8 cellular contexts compared by ENCODE assay signal in the genomic region with DNA sequence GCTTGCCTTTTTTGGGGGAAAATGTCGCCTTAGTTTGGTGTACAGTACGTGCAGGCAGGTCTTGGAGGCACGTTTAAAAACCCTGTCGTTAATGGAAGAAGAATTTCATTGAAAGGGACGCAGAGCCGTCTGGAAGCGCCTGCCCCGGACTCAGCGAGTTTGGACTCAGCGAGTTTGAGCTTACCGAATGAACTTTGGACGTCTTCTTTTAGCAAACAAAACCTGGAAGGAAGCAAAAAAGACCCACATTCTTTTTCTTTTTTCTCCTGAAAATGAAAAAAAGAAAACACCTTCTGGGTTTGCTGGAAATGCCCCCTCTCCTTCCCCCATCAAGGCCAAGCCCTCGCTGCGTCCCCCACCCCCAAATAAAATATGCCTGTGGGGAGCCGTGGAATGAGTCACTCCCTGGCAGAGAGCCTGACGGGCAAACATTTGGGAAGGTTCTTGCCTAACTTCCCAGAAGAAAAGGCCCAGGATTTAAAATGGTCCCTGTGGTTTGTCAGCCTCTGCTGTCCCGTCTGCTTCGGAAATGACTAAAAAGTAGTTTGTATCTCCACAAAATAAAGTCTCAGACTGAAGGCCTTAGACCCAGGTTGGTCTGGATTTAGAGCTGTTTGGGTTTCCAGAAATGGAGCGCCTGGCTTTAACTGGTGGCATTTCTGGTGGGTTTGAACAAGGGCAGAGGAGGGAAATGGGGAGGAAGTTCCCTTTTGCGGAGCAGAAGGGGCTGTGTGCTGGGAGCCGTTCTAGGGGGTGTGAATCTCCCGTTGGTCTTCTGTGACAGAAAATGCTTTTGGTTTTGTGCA. TPM values are rescaled to one million over a fixed set of nuclear protein-coding genes. Genes with fewer than 3 reads are reported as not detected.
DNase-seq lines count a peak whose midpoint lies in the region; ATAC-seq and TF ChIP-seq lines count a peak whose summit lies in the region.

No MANE protein-coding gene starts in this region.

- no peak for TF ChIP-seq CTCF in fibroblast of mammary gland (conservative IDR thresholded peaks at IDR 0.05; ENCODE audit: control insufficient read depth, insufficient read depth, low read depth, low read length)
- no peak for TF ChIP-seq CTCF in neural crest cell (conservative IDR thresholded peaks at IDR 0.05)

- peak overlapping the region; percentile 96 for H3K27ac Mint-ChIP-seq in neural crest cell (ENCODE audit: unreplicated experiment)

- H3K4me3 Mint-ChIP-seq in neural crest cell = peak overlapping the region; percentile 97

- no peak for ATAC-seq in GM19328 (IDR thresholded peaks at IDR 0.05; ENCODE audit: unreplicated experiment)
- no peak for ATAC-seq in GM18502 (IDR thresholded peaks at IDR 0.05; ENCODE audit: poor library complexity, unreplicated experiment)

- in situ Hi-C loops in ACHN (cut with HindIII; ENCODE audit: low pct_ligation_motif_present, low pct_unique_long_range_greater_than_20kb, low sequenced_read_pairs) = no loop called here

- H3K27me3 Mint-ChIP-seq in neural crest cell (ENCODE audit: low read depth) = no peaks in the 10 kb centered on the region

- H3K4me3 ChIP-seq in fibroblast of mammary gland (ENCODE audit: control insufficient read depth, low read depth, low read length) = peak overlapping the region; percentile 83

- peaks cover 67% of the 10 kb centered on the region for H3K4me1 Mint-ChIP-seq in neural crest cell

- peaks cover 2% of the 10 kb centered on the region for H3K36me3 Mint-ChIP-seq in neural crest cell (ENCODE audit: low read depth)

- DNase-seq in ACHN = peak; percentile 68
- DNase-seq in H4 (ENCODE audit: low spot score) = peak; percentile 85
- DNase-seq in T1000 (lab: John Stamatoyannopoulos, UW) = peak; percentile 50
- DNase-seq in fibroblast of mammary gland (ENCODE audit: low read depth) = peak; percentile 91
- no peak for DNase-seq in neural crest cell (ENCODE audit: low read depth, low spot score)
- DNase-seq in germinal center (ENCODE audit: low spot score) = no peak

- no peaks in the 10 kb centered on the region for H3K9me3 Mint-ChIP-seq in neural crest cell

RNA-seq across cellular contexts. Expression of a gene that starts 1.7 kb away (rescaled TPM):
- 40.2 and 43.7 TPM in 2 replicates for total RNA-seq in H4 (2014; rRNA removed; shearing (Covaris generic))
- total RNA-seq in neural crest cell = 31.7 and 31.9 TPM in 2 replicates

Comparison
In these comparisons a context has a peak if more than half of its experiments do, and no peak if none do; other contexts are left out.
1. DNase-seq: peak in ACHN (single experiment), H4 (single experiment), T1000 (single experiment) and fibroblast of mammary gland (single experiment); none in neural crest cell (single experiment) and germinal center (single experiment).